8 cellular contexts compared by ENCODE assay signal in genomic region chr5:122999947-123000563, GRCh38. TPM values are rescaled to one million over a fixed set of nuclear protein-coding genes. Genes with fewer than 3 reads are reported as not detected.
DNase-seq lines count a peak whose midpoint lies in the region; ATAC-seq and TF ChIP-seq lines count a peak whose summit lies in the region.

No MANE protein-coding gene starts in this region.

- no peaks in the 10 kb centered on the region for H3K36me3 ChIP-seq in breast epithelium

- DNase-seq in MCF 10A (ENCODE audit: unreplicated experiment) (peak; percentile 75), breast epithelium (ENCODE audit: low spot score in 2 of 2) (no peak), iPS-NIHi11 (ENCODE audit: low spot score) (peak; percentile 71), RKO (ENCODE audit: low spot score) (no peak), SKM-1 (lab: John Stamatoyannopoulos, UW; ENCODE audit: unreplicated experiment) (no peak)

- ATAC-seq in GM21825 (IDR thresholded peaks at IDR 0.05; ENCODE audit: unreplicated experiment) = peak; percentile 91
- ATAC-seq in activated T-helper 17 cell treated with anti-CD3 and anti-CD28 coated beads, Interleukin-2, amount 50 U/mL, for 72 hours (replicated peaks) = peak; percentile 38

- TF ChIP-seq EP300 in Ishikawa (IDR thresholded peaks at IDR 0.05; ENCODE audit: borderline replicate concordance) = no peak

- H3K4me1 ChIP-seq in breast epithelium = no peaks in the 10 kb centered on the region

- H3K9me3 ChIP-seq in breast epithelium = no peaks in the 10 kb centered on the region

- TF ChIP-seq RAD21 in Ishikawa (IDR thresholded peaks at IDR 0.05; ENCODE audit: low read depth) = peak; percentile 65; the same call in 1 of the 2 replicates

- no TSS peak for BruUV-seq in MCF 10A (replicated peaks; lab: Mats Ljungman, UMichigan)

- CTCF ChIA-PET in MCF 10A (lab: Yijun Ruan, JAX) = interaction anchor here (0.8 to 1.8 kb wide), 7 partner anchors 8 to 483 kb away, joined by 3 to 5 read pairs (median 3); no protein-coding TSS in a partner anchor

- H3K4me3 Mint-ChIP-seq in MCF 10A (ENCODE audit: unreplicated experiment) = no peak overlapping the region
- no peak overlapping the region for H3K4me3 Mint-ChIP-seq in activated T-helper 17 cell treated with anti-CD3 and anti-CD28 coated beads, Interleukin-2, amount 50 U/mL, for 72 hours

- no peak overlapping the region for H3K27ac Mint-ChIP-seq in MCF 10A (ENCODE audit: low read depth, unreplicated experiment)
- no peak overlapping the region for H3K27ac Mint-ChIP-seq in activated T-helper 17 cell treated with anti-CD3 and anti-CD28 coated beads, Interleukin-2, amount 50 U/mL, for 72 hours

- no peaks in the 10 kb centered on the region for H3K9me3 Mint-ChIP-seq in MCF 10A (ENCODE audit: unreplicated experiment)
- no peaks in the 10 kb centered on the region for H3K9me3 Mint-ChIP-seq in activated T-helper 17 cell treated with anti-CD3 and anti-CD28 coated beads, Interleukin-2, amount 50 U/mL, for 72 hours

- H3K36me3 Mint-ChIP-seq in MCF 10A (ENCODE audit: insufficient read depth, unreplicated experiment) = peaks cover 17% of the 10 kb centered on the region
- H3K36me3 Mint-ChIP-seq in activated T-helper 17 cell treated with anti-CD3 and anti-CD28 coated beads, Interleukin-2, amount 50 U/mL, for 72 hours (ENCODE audit: low read depth) = no peaks in the 10 kb centered on the region

- no peak overlapping the region for H3K27ac ChIP-seq in breast epithelium

- H3K27me3 ChIP-seq in breast epithelium = no peaks in the 10 kb centered on the region

- no peaks in the 10 kb centered on the region for H3K4me1 Mint-ChIP-seq in MCF 10A (ENCODE audit: insufficient read depth, unreplicated experiment)
- no peaks in the 10 kb centered on the region for H3K4me1 Mint-ChIP-seq in activated T-helper 17 cell treated with anti-CD3 and anti-CD28 coated beads, Interleukin-2, amount 50 U/mL, for 72 hours

- H3K4me3 ChIP-seq in breast epithelium = no peak overlapping the region

- no peaks in the 10 kb centered on the region for H3K27me3 Mint-ChIP-seq in MCF 10A (ENCODE audit: insufficient read depth, unreplicated experiment)
- no peaks in the 10 kb centered on the region for H3K27me3 Mint-ChIP-seq in activated T-helper 17 cell treated with anti-CD3 and anti-CD28 coated beads, Interleukin-2, amount 50 U/mL, for 72 hours

- TF ChIP-seq CTCF in MCF 10A (IDR thresholded peaks at IDR 0.05; ENCODE audit: unreplicated experiment) (peak; percentile 74), breast epithelium (IDR thresholded peaks at IDR 0.05) (no peak)

- TF ChIP-seq POLR2A in breast epithelium (IDR thresholded peaks at IDR 0.05) = no peak

- POLR2A ChIA-PET in MCF 10A (lab: Yijun Ruan, JAX) = interaction anchor here (0.6 kb wide), 1 partner anchor 9 kb away, joined by 3 read pairs; no protein-coding TSS in a partner anchor

- intact Hi-C loops in MCF 10A (cut with micrococcal nuclease) (loop anchor here (1.0 to 5.0 kb wide), 4 partner anchors 103 to 484 kb away; partner anchors contain the start of gene SNX24), breast epithelium (cut with DNase I; ENCODE audit: low total_unique reads) (no loop called here)

TF ChIP-seq in Ishikawa, 13 proteins besides CTCF, POLR2A, EP300 and RAD21:
- TF ChIP-seq TCF12 (IDR thresholded peaks at IDR 0.05; ENCODE audit: low read depth) (no peak), CREB1 (IDR thresholded peaks at IDR 0.05; ENCODE audit: low read depth) (no peak), TAF1 (IDR thresholded peaks at IDR 0.05; ENCODE audit: low read depth) (no peak), TEAD4 (IDR thresholded peaks at IDR 0.05) (no peak), CEBPB (IDR thresholded peaks at IDR 0.05) (no peak)

RNA-seq across cellular contexts. Expression of gene PPIC, which starts 36.5 kb away (rescaled TPM):
- total RNA-seq in MCF 10A (2022) (45.3 and 65.0 TPM in 2 replicates), breast epithelium (10 to 100 TPM; 18.7 to 33.1 (median 30.3) TPM)
- not detected for total RNA-seq in activated T-helper 17 cell treated with anti-CD3 and anti-CD28 coated beads, Interleukin-2, amount 50 U/mL, for 72 hours

Comparison
In these comparisons a context has a peak if more than half of its experiments do, and no peak if none do; other contexts are left out.
1. DNase-seq: peak in MCF 10A (single experiment) and iPS-NIHi11 (single experiment); none in breast epithelium (0 of 2), RKO (single experiment) and SKM-1 (single experiment).
2. RNA of gene PPIC, which starts 36.5 kb away (total RNA-seq): 45.3 to 65.0 TPM in MCF 10A and 18.7 to 33.1 TPM in breast epithelium; not detected in activated T-helper 17 cell treated with anti-CD3 and anti-CD28 coated beads, Interleukin-2, amount 50 U/mL, for 72 hours; every median in the first group is over 10 times any median in the second.